In the genomic region with DNA sequence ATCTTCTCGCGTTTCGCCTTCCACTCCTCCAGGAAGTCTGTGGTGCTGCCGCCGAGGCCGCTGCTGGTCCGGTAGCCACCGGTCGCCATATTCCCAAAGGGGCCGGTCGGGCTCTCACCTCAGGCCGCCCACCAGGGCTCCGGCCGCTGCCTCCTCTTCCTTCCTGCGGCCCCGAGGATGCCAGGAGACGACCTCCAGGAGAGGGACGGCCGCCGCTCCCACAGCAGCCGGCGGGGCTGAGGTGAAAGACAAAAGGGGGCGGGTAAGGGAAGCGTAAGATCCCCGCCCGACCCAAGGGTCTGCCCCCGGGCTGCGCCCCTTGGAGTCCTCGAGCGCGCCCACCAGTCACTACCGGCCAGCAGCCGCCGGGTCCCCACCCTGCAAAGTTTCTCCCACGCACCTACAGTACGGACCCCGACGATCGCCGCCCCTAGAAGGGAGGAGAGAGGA, we compare ENCODE assay signal across 8 cellular contexts. TPM values are rescaled to one million over a fixed set of nuclear protein-coding genes. Genes with fewer than 3 reads are reported as not detected.
A peak's percentile ranks its signal among the peaks of the same experiment; 100 is the strongest.
DNase-seq lines count a peak whose midpoint lies in the region; ATAC-seq lines count a peak whose summit lies in the region.

No MANE protein-coding gene starts in this region.

- H3K4me3 Mint-ChIP-seq in activated naive CD8-positive, alpha-beta T cell = peak overlapping the region; percentile 73
- peak overlapping the region; percentile 70 to 87 (median 80) for H3K4me3 Mint-ChIP-seq in immature natural killer cell

- H3K9me3 Mint-ChIP-seq in activated naive CD8-positive, alpha-beta T cell (ENCODE audit: low read depth) = no peaks in the 10 kb centered on the region
- peaks cover 0 to 2% (median 0%) of the 10 kb centered on the region in 6 donors for H3K9me3 Mint-ChIP-seq in immature natural killer cell

- peak; percentile 26 for ATAC-seq in GM21529 (IDR thresholded peaks at IDR 0.05; ENCODE audit: unreplicated experiment)
- peak; percentile 47 for ATAC-seq in stimulated activated naive CD8-positive, alpha-beta T cell treated with anti-CD3 and anti-CD28 coated beads, Interleukin-15, Interleukin-2, amounts not matched to agents 100 U/mL and 50 U/mL, for 24 hours

- peak; percentile 45 for DNase-seq in NCI-H2171 (lab: John Stamatoyannopoulos, UW)
- DNase-seq in NCI-H2171 treated with DMSO at 0.1 percent for 48 hours (lab: John Stamatoyannopoulos, UW) = no peak
- peak; percentile 81 for DNase-seq in HuH-7 (ENCODE audit: low spot score)
- peak; percentile 21 to 29 (median 24) for DNase-seq in immature natural killer cell
- DNase-seq in stimulated activated naive CD8-positive, alpha-beta T cell treated with anti-CD3 and anti-CD28 coated beads, Interleukin-15, Interleukin-2, amounts not matched to agents 100 U/mL and 50 U/mL, for 24 hours = no peak
- no peak for DNase-seq in NK-92 treated with Interleukin-12 subunit alpha and Interleukin-12 subunit beta, amount 100 ng/mL, for 24 hours (lab: John Stamatoyannopoulos, UW)

- no peaks in the 10 kb centered on the region for H3K36me3 Mint-ChIP-seq in activated naive CD8-positive, alpha-beta T cell
- no peaks in the 10 kb centered on the region for H3K36me3 Mint-ChIP-seq in immature natural killer cell

- H3K27me3 Mint-ChIP-seq in activated naive CD8-positive, alpha-beta T cell = peaks cover 56% of the 10 kb centered on the region
- peaks cover 6 to 26% (median 17%) of the 10 kb centered on the region in 3 donors for H3K27me3 Mint-ChIP-seq in immature natural killer cell (ENCODE audit: low read depth in 3 of 3)

- no peak overlapping the region for H3K27ac Mint-ChIP-seq in activated naive CD8-positive, alpha-beta T cell
- no peak overlapping the region for H3K27ac Mint-ChIP-seq in immature natural killer cell

- peaks cover 15% of the 10 kb centered on the region for H3K4me1 Mint-ChIP-seq in activated naive CD8-positive, alpha-beta T cell (ENCODE audit: low read depth)
- H3K4me1 Mint-ChIP-seq in immature natural killer cell = peaks cover 15 to 34% of the 10 kb centered on the region in 2 donors

RNA-seq across cellular contexts. Expression of gene PAWR, which starts 0.6 kb away (rescaled TPM):
- 1 to 10 TPM; 1.3 to 4.4 (median 2.7) TPM for polyA plus RNA-seq in immature natural killer cell

Comparison
In these comparisons a context has a peak if more than half of its experiments do, and no peak if none do; other contexts are left out.
1. DNase-seq: peak in NCI-H2171 (single experiment), HuH-7 (single experiment) and immature natural killer cell (3 of 3); none in NCI-H2171 treated with DMSO at 0.1 percent for 48 hours (single experiment), stimulated activated naive CD8-positive, alpha-beta T cell treated with anti-CD3 and anti-CD28 coated beads, Interleukin-15, Interleukin-2, amounts not matched to agents 100 U/mL and 50 U/mL, for 24 hours (single experiment) and NK-92 treated with Interleukin-12 subunit alpha and Interleukin-12 subunit beta, amount 100 ng/mL, for 24 hours (single experiment).